Comparison of ENCODE assay signal across 33 cellular contexts in the genomic region with DNA sequence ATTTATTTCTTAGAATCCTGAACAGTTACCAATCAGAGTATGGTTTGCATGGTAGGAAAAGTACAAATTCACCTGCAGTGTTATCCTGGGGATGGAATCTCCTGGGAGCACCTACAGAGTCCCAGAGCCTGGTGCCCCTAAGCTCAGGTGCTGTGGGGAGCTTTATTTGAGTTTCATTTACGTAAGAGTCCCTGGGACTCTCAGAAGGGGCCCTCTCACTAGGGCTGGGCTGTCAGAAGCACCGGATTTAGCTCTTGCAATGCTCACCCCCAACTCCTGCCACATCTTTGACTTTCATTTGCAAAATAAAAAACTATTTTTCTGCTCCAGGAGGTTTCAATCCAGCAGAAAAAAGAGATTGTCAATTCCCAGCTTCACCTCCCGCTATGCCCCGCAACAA.
"Had no signal": no experiment of that assay in that cellular context is flagged by ENCODE, and none has a peak within 500 bp of the region (broad histone marks: within the 10 kb centered on the region; RNA-seq: fewer than 3 reads in every experiment).

No MANE protein-coding gene starts in this region.

- H3K27me3 ChIP-seq: MG63, SJCRH30 had no signal

- ATAC-seq: Panc1, Right ventricle myocardium inferior, SK-N-SH treated with all-trans-retinoic acid at 6 μM for 48 hours had no signal

- H3K36me3 ChIP-seq: MG63, SJCRH30 had no signal

- H3K27ac ChIP-seq: PC-9, RWPE1, SJCRH30, SK-N-MC had no signal

- DNase-seq: Kasumi-1, MG63, NCI-H1048, NCI-H1092 treated with DMSO at 0.1 percent for 48 hours, NCI-H1105 treated with DMSO at 0.1 percent for 48 hours, NCI-H1417, NCI-H1436, NCI-H146, NCI-H1694, NCI-H187, NCI-H1930, NCI-H2029 treated with DMSO at 0.1 percent for 48 hours, NCI-H2081 treated with DMSO at 0.1 percent for 48 hours, NCI-H2107, NCI-H2171, NCI-H226, NCI-H446 treated with DMSO at 0.1 percent for 48 hours, NCI-H510A, NCI-H524, NCI-H526, NCI-H69, NCI-H748 treated with DMSO at 0.1 percent for 48 hours, NCI-H82, PC-9, SHP77, SIG-M5, SJCRH30, SW 1271 had no signal

- H3K4me3 ChIP-seq: MG63, PC-9, SJCRH30, SK-N-MC had no signal

- H3K4me2 ChIP-seq: PC-9 had no signal

- H2AFZ ChIP-seq: PC-9 had no signal

- H3K4me1 ChIP-seq: SJCRH30 had no signal

- H3K9me3 ChIP-seq: MG63, SJCRH30 had no signal
